1 cellular context compared by ENCODE assay signal in genomic region chr7:47283497-47284131, GRCh38.
TF ChIP-seq lines count a peak whose summit lies in the region.

No MANE protein-coding gene starts in this region.

TF ChIP-seq in HepG2, 621 proteins besides CTCF, POLR2A, EP300 and RAD21 (continued from another document and continues in another):
- TF ChIP-seq ZFP91 (CRISPR knock-in tag; IDR thresholded peaks at IDR 0.05; ENCODE audit: borderline replicate concordance) (0 out of 2 replicates have a peak, but pooled peaks have one; percentile 19), GMEB1 (CRISPR knock-in tag; IDR thresholded peaks at IDR 0.05; ENCODE audit: borderline replicate concordance) (no peak), JUND (CRISPR knock-in tag; IDR thresholded peaks at IDR 0.05) (0 out of 2 replicates have a peak, but pooled peaks have one; percentile 26), SCMH1 (CRISPR knock-in tag; IDR thresholded peaks at IDR 0.05; ENCODE audit: borderline replicate concordance) (no peak), ZBTB2 (CRISPR knock-in tag; IDR thresholded peaks at IDR 0.05; ENCODE audit: low read depth) (no peak), PAXIP1 (CRISPR knock-in tag; conservative IDR thresholded peaks at IDR 0.05) (peak; percentile 31; the same call in 1 of the 2 replicates), TFDP2 (CRISPR knock-in tag; IDR thresholded peaks at IDR 0.05) (no peak), KIAA2018 (CRISPR knock-in tag; IDR thresholded peaks at IDR 0.05; ENCODE audit: borderline replicate concordance) (no peak), HES4 (CRISPR knock-in tag; IDR thresholded peaks at IDR 0.05; ENCODE audit: borderline replicate concordance) (no peak), CREBL2 (CRISPR knock-in tag; IDR thresholded peaks at IDR 0.05; ENCODE audit: borderline replicate concordance) (no peak), ZNF292 (CRISPR knock-in tag; IDR thresholded peaks at IDR 0.05; ENCODE audit: borderline replicate concordance, low read depth) (no peak), GATAD2A (CRISPR knock-in tag; IDR thresholded peaks at IDR 0.05) (0 out of 2 replicates have a peak, but pooled peaks have one; percentile 24), STAT5B (CRISPR knock-in tag; IDR thresholded peaks at IDR 0.05) (no peak), FLYWCH1 (CRISPR knock-in tag; IDR thresholded peaks at IDR 0.05) (no peak), TEAD3 (CRISPR knock-in tag; optimal IDR thresholded peaks at IDR 0.05; ENCODE audit: borderline replicate concordance) (no peak), HNF1A (IDR thresholded peaks at IDR 0.05; ENCODE audit: low read depth) (peak; percentile 89), HNF1A (CRISPR knock-in tag; IDR thresholded peaks at IDR 0.05; ENCODE audit: borderline replicate concordance) (peak; percentile 92), ZNF556 (CRISPR knock-in tag; IDR thresholded peaks at IDR 0.05; ENCODE audit: borderline replicate concordance) (no peak), GATAD1 (CRISPR knock-in tag; IDR thresholded peaks at IDR 0.05) (no peak), DR1 (CRISPR knock-in tag; IDR thresholded peaks at IDR 0.05) (no peak), BHLHE40 (IDR thresholded peaks at IDR 0.05; ENCODE audit: low read length) (peak; percentile 89), KLF6 (CRISPR knock-in tag; IDR thresholded peaks at IDR 0.05) (no peak), ZSCAN22 (CRISPR knock-in tag; IDR thresholded peaks at IDR 0.05) (no peak), ZNF264 (CRISPR knock-in tag; IDR thresholded peaks at IDR 0.05) (no peak), SOX13 (IDR thresholded peaks at IDR 0.05) (peak; percentile 48; the same call in 1 of the 2 replicates), SOX13 (CRISPR knock-in tag; conservative IDR thresholded peaks at IDR 0.05 in 1 of 2, IDR thresholded peaks at IDR 0.05 in 1 of 2) (peak in 1 of 2 experiments; percentile 90; a peak in 2 of 4 replicates)
